In genomic region chr2:231780123-231780908, GRCh38 we compare ENCODE assay signal across 8 cellular contexts. TPM values are rescaled to one million over a fixed set of nuclear protein-coding genes. Genes with fewer than 3 reads are reported as not detected.
A peak's percentile ranks its signal among the peaks of the same experiment; 100 is the strongest.
DNase-seq lines count a peak whose midpoint lies in the region; ATAC-seq and TF ChIP-seq lines count a peak whose summit lies in the region.

No MANE protein-coding gene starts in this region.

- no TSS peak for BruUV-seq in Panc1 (replicated peaks; lab: Mats Ljungman, UMichigan)

- 0 to 5% methylated on average over 3 to 23 of the region's 51 CpGs for WGBS in mesodermal cell (ENCODE audit: insufficient coverage in 2 of 2), 2 experiments
- 7% methylated on average over 51 of the region's 51 CpGs for WGBS in urinary bladder

- H3K9me3 ChIP-seq in Panc1 (ENCODE audit: control insufficient read depth, insufficient read depth, low read depth, low read length) (no peaks in the 10 kb centered on the region), colonic mucosa (no peaks in the 10 kb centered on the region), mesodermal cell (ENCODE audit: control insufficient read depth, low read length) (no peaks in the 10 kb centered on the region)

- CTCF ChIA-PET in AG04449 (lab: Yijun Ruan, JAX) (interaction anchor here (1.0 to 1.9 kb wide), 5 partner anchors 10 to 106 kb away, joined by 3 to 8 read pairs (median 5); no protein-coding TSS in a partner anchor), Panc1 (lab: Charles Lee) (interaction anchor here (0.6 to 1.0 kb wide), 2 partner anchors 11 to 852 kb away, joined by 3 read pairs; no protein-coding TSS in a partner anchor)

- H3K4me1 ChIP-seq in Panc1 (ENCODE audit: control insufficient read depth, insufficient read depth, low read length), result peaks cover 24% of the 10 kb centered on the region
- H3K4me1 ChIP-seq in colonic mucosa, result peaks cover 5% of the 10 kb centered on the region
- peaks cover 6% of the 10 kb centered on the region for H3K4me1 ChIP-seq in mesodermal cell (ENCODE audit: control insufficient read depth, insufficient read depth, low read length, poor library complexity, severe bottlenecking)
- peaks cover 3% of the 10 kb centered on the region for H3K4me1 ChIP-seq in urinary bladder (ENCODE audit: insufficient read depth)

- H3K36me3 ChIP-seq in Panc1 (ENCODE audit: control insufficient read depth, insufficient read depth, low read length), result peaks cover 4% of the 10 kb centered on the region; the same call in 1 of the 2 replicates
- no peaks in the 10 kb centered on the region for H3K36me3 ChIP-seq in colonic mucosa
- H3K36me3 ChIP-seq in mesodermal cell (ENCODE audit: control insufficient read depth, insufficient read depth, low read length), result no peaks in the 10 kb centered on the region
- H3K36me3 ChIP-seq in urinary bladder (ENCODE audit: insufficient read depth), result no peaks in the 10 kb centered on the region

- H3K27me3 ChIP-seq in Panc1 (ENCODE audit: control insufficient read depth, insufficient read depth, low read length), result no peaks in the 10 kb centered on the region
- no peaks in the 10 kb centered on the region for H3K27me3 ChIP-seq in colonic mucosa

- H3K4me3 ChIP-seq in AG04449 (ENCODE audit: low read depth, low read length), result peak overlapping the region; percentile 94
- H3K4me3 ChIP-seq in Panc1 (ENCODE audit: low read depth in 2 of 2, low read length in 2 of 2), result peak overlapping the region; percentile 84 to 93
- H3K4me3 ChIP-seq in colonic mucosa, result peak overlapping the region; percentile 91
- H3K4me3 ChIP-seq in mesodermal cell (ENCODE audit: extremely low read depth, insufficient read depth, low read length, poor library complexity, severe bottlenecking), result peak overlapping the region; percentile 82
- H3K4me3 ChIP-seq in urinary bladder (ENCODE audit: low read depth, low read length), result peak overlapping the region; percentile 88

- H3K9ac ChIP-seq in colonic mucosa (ENCODE audit: low read depth in 2 of 2, low read length in 2 of 2), result peak overlapping the region; percentile 89 to 95

- H3K27ac ChIP-seq in Panc1 (ENCODE audit: low read length) (peak overlapping the region; percentile 90; the same call in 1 of the 2 replicates), colonic mucosa (peak overlapping the region; percentile 84), mesodermal cell (ENCODE audit: low read depth, low read length, severe bottlenecking) (no peak overlapping the region), urinary bladder (ENCODE audit: low read depth) (no peak overlapping the region)

- ATAC-seq in GM19397 (IDR thresholded peaks at IDR 0.05; ENCODE audit: unreplicated experiment) (peak; percentile 7), Panc1 (no peak)

- POLR2A ChIA-PET in AG04449 (lab: Yijun Ruan, JAX), result interaction anchor here (0.6 to 1.5 kb wide), 2 partner anchors 52 to 72 kb away, joined by 3 to 6 read pairs; partner anchors contain the start of gene PTMA
- POLR2A ChIA-PET in Panc1 (lab: Charles Lee), result no interaction called here

- DNase-seq in AG04449 (ENCODE audit: low read depth, low spot score), result no peak
- DNase-seq in Panc1 (ENCODE audit: low read depth, low spot score), result no peak
- DNase-seq in colonic mucosa, result peak; percentile 27
- no peak for DNase-seq in UCSD-AML1 (lab: John Stamatoyannopoulos, UW; ENCODE audit: unreplicated experiment)
- no peak for DNase-seq in NCI-H128 (lab: John Stamatoyannopoulos, UW; ENCODE audit: unreplicated experiment)

- intact Hi-C loops in Panc1 (cut with micrococcal nuclease; ENCODE audit: unreplicated experiment), result loop anchor here (10.0 kb wide), 1 partner anchor 166 kb away; no protein-coding TSS in a partner anchor
- intact Hi-C loops in colonic mucosa (cut with DNase I), result loop anchor here (10.0 kb wide), 1 partner anchor 176 kb away; no protein-coding TSS in a partner anchor

- in situ Hi-C loops in Panc1 (cut with HindIII; ENCODE audit: low pct_unique_long_range_greater_than_20kb, low sequenced_read_pairs), result no loop called here

- TF ChIP-seq CTCF in AG04449 (IDR thresholded peaks at IDR 0.05; ENCODE audit: insufficient read depth, low read length, missing control alignments), result no peak
- no peak for TF ChIP-seq CTCF in Panc1 (IDR thresholded peaks at IDR 0.05)
- no peak for TF ChIP-seq CTCF in colonic mucosa (IDR thresholded peaks at IDR 0.05)

RNA-seq across cellular contexts. Expression of gene PDE6D, which starts 0.8 kb away (rescaled TPM):
- total RNA-seq in Panc1 (2021; ENCODE audit: unreplicated experiment) (31.4 TPM), colonic mucosa (10 to 100 TPM; 20.0 to 21.4 TPM), urinary bladder (27.0 TPM)
- 28.3 TPM for polyA plus RNA-seq in Panc1 (2012; ENCODE audit: insufficient read length)
- polyA plus RNA-seq in mesodermal cell (2013, experiment 1 of 2), result 41.4 TPM
- 37.1 TPM for polyA plus RNA-seq in mesodermal cell (2013, experiment 2 of 2)
- polyA plus RNA-seq in urinary bladder, result 40.6 TPM

RNA-seq across cellular contexts. Expression of gene COPS7B, which starts 5.9 kb away (rescaled TPM):
- 41.3 TPM for total RNA-seq in Panc1 (2021; ENCODE audit: unreplicated experiment)
- polyA plus RNA-seq in Panc1 (2012; ENCODE audit: insufficient read length), result 50.6 TPM
- 10 to 100 TPM; 18.3 to 33.3 TPM for total RNA-seq in colonic mucosa
- 65.3 TPM for polyA plus RNA-seq in mesodermal cell (2013, experiment 1 of 2)
- polyA plus RNA-seq in mesodermal cell (2013, experiment 2 of 2), result 52.1 TPM
- total RNA-seq in urinary bladder, result 32.1 TPM
- 33.2 TPM for polyA plus RNA-seq in urinary bladder

Comparison
In these comparisons a context has a peak if more than half of its experiments do, and no peak if none do; other contexts are left out.
1. H3K27ac ChIP-seq: peak in Panc1 (single experiment) and colonic mucosa (single experiment); none in mesodermal cell (single experiment) and urinary bladder (single experiment).
2. Peak in every context shown above with its lines, with median percentiles within 50 percentile points of each other: H3K4me3 ChIP-seq.